ENCODE assay signal across 37 cellular contexts in the genomic region with DNA sequence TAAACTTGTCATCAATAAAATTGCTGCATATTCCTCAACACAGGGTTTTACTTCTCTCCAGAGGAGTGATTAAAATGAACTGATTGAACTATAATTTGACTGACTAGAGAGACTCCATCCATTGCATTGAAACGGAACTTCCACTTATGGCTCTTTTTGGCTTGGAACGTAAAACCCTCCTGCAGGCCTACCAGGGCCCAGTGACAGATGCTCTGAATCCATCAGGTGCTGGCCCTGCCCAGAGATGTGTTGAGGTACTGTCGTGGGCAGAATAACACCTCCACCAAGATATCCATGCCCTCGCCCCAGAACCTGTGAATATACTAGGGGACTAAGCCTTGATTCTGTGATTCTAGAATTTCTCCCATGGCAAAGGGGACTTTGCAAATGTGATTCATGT. TPM values are rescaled to one million over a fixed set of nuclear protein-coding genes. Genes with fewer than 3 reads are reported as not detected.
"Had no signal": no experiment of that assay in that cellular context is flagged by ENCODE, and none has a peak within 500 bp of the region (broad histone marks: within the 10 kb centered on the region; RNA-seq: fewer than 3 reads in every experiment).

No MANE protein-coding gene starts in this region.

- H3K9me3 ChIP-seq: MG63 had no signal

- H3K4me3 ChIP-seq: MG63 had no signal

- H3K27me3 ChIP-seq: MG63 had no signal

- H3K36me3 ChIP-seq: MG63 had no signal

- DNase-seq: Karpas-422, Kasumi-1, MG63, MM.1S, MV-4-11, NCI-H1048, NCI-H1092, NCI-H1092 treated with DMSO at 0.1 percent for 48 hours, NCI-H1105, NCI-H1105 treated with DMSO at 0.1 percent for 48 hours, NCI-H1417, NCI-H1417 treated with DMSO at 0.1 percent for 48 hours, NCI-H1436, NCI-H1436 treated with DMSO at 0.1 percent for 48 hours, NCI-H146, NCI-H1694, NCI-H1694 treated with DMSO at 0.1 percent for 48 hours, NCI-H187, NCI-H187 treated with DMSO at 0.1 percent for 48 hours, NCI-H1930, NCI-H2029, NCI-H2029 treated with DMSO at 0.1 percent for 48 hours, NCI-H2081, NCI-H2081 treated with DMSO at 0.1 percent for 48 hours, NCI-H2107, NCI-H2171, NCI-H2171 treated with DMSO at 0.1 percent for 48 hours, NCI-H2227 treated with DMSO at 0.1 percent for 48 hours, NCI-H226, NCI-H345, NCI-H446, NCI-H446 treated with DMSO at 0.1 percent for 48 hours, NCI-H510A, NCI-H510A treated with DMSO at 0.1 percent for 48 hours had no signal

RNA-seq across cellular contexts. Expression of gene CBLN1, which starts 45.4 kb away (rescaled TPM):
- total RNA-seq: LHCN-M2, M059J, MCF 10A had no signal
